In genomic region chr15:41230345-41230649, GRCh38 we compare ENCODE assay signal across 9 cellular contexts. TPM values are rescaled to one million over a fixed set of nuclear protein-coding genes. Genes with fewer than 3 reads are reported as not detected.
A peak's percentile ranks its signal among the peaks of the same experiment; 100 is the strongest.
DNase-seq lines count a peak whose midpoint lies in the region; ATAC-seq and TF ChIP-seq lines count a peak whose summit lies in the region.
"Had no signal": no experiment of that assay in that cellular context is flagged by ENCODE, and none has a peak within 500 bp of the region (broad histone marks: within the 10 kb centered on the region; RNA-seq: fewer than 3 reads in every experiment).

No MANE protein-coding gene starts in this region.

- TF ChIP-seq CTCF in DOHH2 (IDR thresholded peaks at IDR 0.05; ENCODE audit: low read depth, low read length, poor library complexity, severe bottlenecking) (no peak), prostate gland (IDR thresholded peaks at IDR 0.05) (no peak)

- H3K9me3 ChIP-seq in DOHH2 (ENCODE audit: control insufficient read depth, insufficient read depth, low read length): no peaks in the 10 kb centered on the region
- no peaks in the 10 kb centered on the region for H3K9me3 ChIP-seq in SJCRH30 (replicated peaks)
- no peaks in the 10 kb centered on the region for H3K9me3 ChIP-seq in esophagus (ENCODE audit: control insufficient read depth in 2 of 2, insufficient read depth in 1 of 2, low read depth in 1 of 2, low read length in 1 of 2)
- no peaks in the 10 kb centered on the region for H3K9me3 ChIP-seq in prostate gland
- H3K9me3 ChIP-seq in aorta (ENCODE audit: control insufficient read depth, low read length): no peaks in the 10 kb centered on the region

- no peak for DNase-seq in SJCRH30
- no peak for DNase-seq in prostate gland (ENCODE audit: low spot score)
- no peak for DNase-seq in SHP77 (lab: John Stamatoyannopoulos, UW)
- DNase-seq in aorta: no peak
- no peak for DNase-seq in AML-193 (lab: John Stamatoyannopoulos, UW)
- DNase-seq in mucosa of gallbladder (ENCODE audit: low spot score): no peak

- H3K4me2 ChIP-seq in DOHH2 (ENCODE audit: low read length): peak overlapping the region; percentile 94

- H3F3A ChIP-seq in DOHH2 (ENCODE audit: control insufficient read depth, insufficient read depth): peaks cover 6% of the 10 kb centered on the region; the same call in 1 of the 2 replicates

- 31 to 33% methylated on average over 10 of the region's 10 CpGs for WGBS in esophagus, 2 donors
- 24% methylated on average over 10 of the region's 10 CpGs for WGBS in prostate gland
- WGBS in aorta, 2 donors: 23 to 30% methylated on average over 10 of the region's 10 CpGs

- TF ChIP-seq POLR2A in prostate gland (IDR thresholded peaks at IDR 0.05): no peak

- H3K4me1 ChIP-seq in DOHH2 (ENCODE audit: control insufficient read depth, low read length) (peaks cover 19% of the 10 kb centered on the region), SJCRH30 (no peaks in the 10 kb centered on the region), esophagus (ENCODE audit: control insufficient read depth in 2 of 2, insufficient read depth in 2 of 2, low read length in 1 of 2) (no peaks in the 10 kb centered on the region), prostate gland (replicated peaks) (no peaks in the 10 kb centered on the region), aorta (ENCODE audit: control insufficient read depth in 1 of 2, insufficient read depth in 2 of 2, low read length in 2 of 2) (no peaks in the 10 kb centered on the region)

- intact Hi-C loops in prostate gland (cut with DNase I): loop anchor here (5.0 kb wide), 1 partner anchor 113 kb away; the partner anchor contains the start of gene INO80
- intact Hi-C loops in aorta (cut with DNase I): loop anchor here in 1 of 2 donors (5.0 kb wide), 1 partner anchor 113 kb away; the partner anchor contains the start of gene INO80

- H3K4me3 ChIP-seq in DOHH2 (ENCODE audit: low read length) (peak overlapping the region; percentile 93), SJCRH30 (peak overlapping the region; percentile 88), esophagus (ENCODE audit: low read depth in 1 of 2, low read length in 2 of 2) (peak overlapping the region; percentile 75 to 91), prostate gland (peak overlapping the region; percentile 48 to 88), aorta (ENCODE audit: low read length in 2 of 2) (no peak overlapping the region)

- H3K27me3 ChIP-seq in DOHH2 (ENCODE audit: control insufficient read depth, low read length) (0 out of 2 replicates have a peak, but pooled peaks cover 2% of the 10 kb centered on the region), SJCRH30 (0 out of 2 replicates have a peak, but pooled peaks cover 3% of the 10 kb centered on the region), esophagus (ENCODE audit: control insufficient read depth in 1 of 2, insufficient read depth in 2 of 2, low read length in 2 of 2) (no peaks in the 10 kb centered on the region), prostate gland (replicated peaks; ENCODE audit: insufficient read depth) (no peaks in the 10 kb centered on the region), aorta (ENCODE audit: control insufficient read depth in 1 of 2, insufficient read depth in 2 of 2, low read length in 1 of 2) (no peaks in the 10 kb centered on the region)

- no peaks in the 10 kb centered on the region for H4K20me1 ChIP-seq in DOHH2 (ENCODE audit: control insufficient read depth, insufficient read depth, low read depth, low read length)

- no peak overlapping the region; the same call in 1 of the 2 replicates for H3K27ac ChIP-seq in DOHH2 (ENCODE audit: low read depth, low read length)
- H3K27ac ChIP-seq in SJCRH30: peak overlapping the region; percentile 46; the same call in 1 of the 2 replicates
- peak overlapping the region; percentile 82 to 90 for H3K27ac ChIP-seq in esophagus (ENCODE audit: low read depth in 2 of 2, low read length in 1 of 2)
- peak overlapping the region; percentile 85 to 97 for H3K27ac ChIP-seq in prostate gland
- H3K27ac ChIP-seq in aorta (ENCODE audit: low read depth in 1 of 2, low read length in 2 of 2): no peak overlapping the region

- no peaks in the 10 kb centered on the region for H3K9me2 ChIP-seq in DOHH2 (replicated peaks; ENCODE audit: control insufficient read depth, low read length)

- ATAC-seq in aorta (ENCODE audit: low FRiP score): no peak

- H3K79me2 ChIP-seq in DOHH2 (ENCODE audit: control insufficient read depth, low read length): peaks cover 33% of the 10 kb centered on the region

- H3K36me3 ChIP-seq in DOHH2 (ENCODE audit: control insufficient read depth, low read length) (no peaks in the 10 kb centered on the region), SJCRH30 (no peaks in the 10 kb centered on the region), esophagus (ENCODE audit: control insufficient read depth in 2 of 2, insufficient read depth in 2 of 2, low read length in 1 of 2) (no peaks in the 10 kb centered on the region), prostate gland (no peaks in the 10 kb centered on the region), aorta (ENCODE audit: control insufficient read depth in 1 of 2, insufficient read depth in 2 of 2, low read length in 1 of 2) (no peaks in the 10 kb centered on the region)

RNA-seq across cellular contexts. Expression of gene EXD1, which starts 0.3 kb away (rescaled TPM):
- total RNA-seq in SJCRH30 (2014; rRNA removed; shearing (Covaris generic)): not detected in 2 replicates
- polyA plus RNA-seq in esophagus (not detected), aorta (not detected)
- total RNA-seq in prostate gland (1 to 10 TPM in 1 of 2 donors, not detected in 1; 5.3 TPM), aorta (not detected), mucosa of gallbladder (0.12 TPM)
- total RNA-seq: dermis microvascular lymphatic vessel endothelial cell had no signal

RNA-seq across cellular contexts. Expression of gene CHP1, which starts 0.8 kb away (rescaled TPM):
- 86.6 and 87.9 TPM in 2 replicates for total RNA-seq in SJCRH30 (2014; rRNA removed; shearing (Covaris generic))
- polyA plus RNA-seq in esophagus: 10 to 100 TPM; 54.9 to 63.6 TPM
- total RNA-seq in prostate gland: 100 to 1,000 TPM in 1 of 2 donors, 10 to 100 TPM in 1; 97.0 to 174 TPM
- total RNA-seq in aorta: 10 to 100 TPM; 60.4 to 60.8 TPM
- 10 to 100 TPM; 28.1 to 44.8 TPM for polyA plus RNA-seq in aorta
- total RNA-seq in mucosa of gallbladder: 290 TPM

Comparison
In these comparisons a context has a peak if more than half of its experiments do, and no peak if none do; other contexts are left out.
1. H3K27ac ChIP-seq: peak in SJCRH30 (single experiment), esophagus (2 of 2) and prostate gland (2 of 2); none in DOHH2 (single experiment) and aorta (0 of 2).
2. H3K4me3 ChIP-seq: peak in DOHH2 (single experiment), SJCRH30 (single experiment), esophagus (2 of 2) and prostate gland (2 of 2); none in aorta (0 of 2).